ENCODE assay signal across 26 cellular contexts in the genomic region with DNA sequence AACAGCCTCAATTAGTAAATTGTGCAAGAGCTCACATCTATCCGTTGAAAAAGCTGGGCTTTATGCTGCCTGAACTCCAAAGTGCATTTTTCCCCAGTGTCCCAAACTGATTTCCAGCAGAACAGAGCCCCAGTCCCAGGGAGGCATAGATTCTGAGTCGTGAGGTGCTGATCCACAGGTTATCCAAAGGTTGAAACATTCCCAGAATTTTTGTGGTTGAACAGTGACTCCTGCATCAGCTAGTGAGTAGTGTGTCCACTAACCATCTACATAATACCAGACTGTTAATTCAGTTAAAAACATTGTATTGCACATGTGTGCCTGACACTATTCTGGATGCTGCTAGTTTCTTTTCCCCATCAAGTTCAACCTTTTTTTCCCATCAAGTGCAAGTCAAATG.
"Had no signal": no experiment of that assay in that cellular context is flagged by ENCODE, and none has a peak within 500 bp of the region (broad histone marks: within the 10 kb centered on the region; RNA-seq: fewer than 3 reads in every experiment).

No MANE protein-coding gene starts in this region.

- H3K27ac ChIP-seq: esophagus muscularis mucosa, parathyroid adenoma, psoas muscle, sigmoid colon, stomach, thyroid gland, upper lobe of left lung had no signal

- DNase-seq: activated CD4-positive, alpha-beta T cell treated with anti-CD3 and anti-CD28 coated beads for 1 hour; activated CD8-positive, alpha-beta memory T cell treated with anti-CD3 and anti-CD28 coated beads, Interleukin-2, amount 10 ng/mL, durations not matched to agents 7 days and 5 days; activated CD8-positive, alpha-beta T cell treated with anti-CD3 and anti-CD28 coated beads, Interleukin-2, amount 10 ng/mL, durations not matched to agents 7 days and 5 days; activated T-cell treated with anti-CD3 and anti-CD28 coated beads, Interleukin-2, amount 50 U/mL, for 48 hours; aorta; caudate nucleus; glutamatergic neuron; naive thymus-derived CD8-positive, alpha-beta T cell; nucleus accumbens; psoas muscle; sigmoid colon; small intestine; stimulated activated CD4-positive, alpha-beta T cell treated with anti-CD3 and anti-CD28 coated beads, Interleukin-1b, Interleukin-23, amount 100 ng/mL, for 48 hours; stimulated activated CD4-positive, alpha-beta T cell treated with anti-CD3 and anti-CD28 coated beads, Interleukin-4, amount 100 ng/mL, for 4 hours; stimulated activated CD8-positive, alpha-beta memory T cell treated with anti-CD3 and anti-CD28 coated beads, Interleukin-4, amount 100 ng/mL, for 48 hours; stomach; T-helper 2 cell; thyroid gland; upper lobe of left lung had no signal

- H3K36me3 ChIP-seq: esophagus muscularis mucosa, sigmoid colon, stomach, thyroid gland, upper lobe of left lung had no signal

- H2AFZ ChIP-seq: parathyroid adenoma had no signal

- H3K27me3 ChIP-seq: esophagus muscularis mucosa, sigmoid colon, stomach, thyroid gland, upper lobe of left lung had no signal

- H3K79me2 ChIP-seq: parathyroid adenoma had no signal

- FAIRE-seq: endothelial cell of umbilical vein, frontal cortex, islet of Langerhans, small intestine had no signal

- H3K9me3 ChIP-seq: sigmoid colon, thyroid gland, upper lobe of left lung had no signal

- ATAC-seq: activated CD8-positive, alpha-beta memory T cell treated with anti-CD3 and anti-CD28 coated beads, Interleukin-2, amount 10 ng/mL, durations not matched to agents 7 days and 5 days; activated CD8-positive, alpha-beta T cell treated with anti-CD3 and anti-CD28 coated beads, Interleukin-2, amount 10 ng/mL, durations not matched to agents 7 days and 5 days; naive thymus-derived CD8-positive, alpha-beta T cell; psoas muscle; stimulated activated memory B cell treated with anti-CD40 and anti-IgM and Interleukin-4, amounts not matched to agents 10 μg/mL and 1 μg/mL and 100 μg/mL, for 72 hours; WTC11 had no signal

- H3K9ac ChIP-seq: parathyroid adenoma had no signal

- H3K4me3 ChIP-seq: esophagus muscularis mucosa, psoas muscle, sigmoid colon, stomach, thyroid gland, upper lobe of left lung had no signal

- H3K4me1 ChIP-seq: esophagus muscularis mucosa, parathyroid adenoma, psoas muscle, sigmoid colon, stomach, thyroid gland, upper lobe of left lung had no signal
